ENCODE assay signal across 8 cellular contexts in the genomic region with DNA sequence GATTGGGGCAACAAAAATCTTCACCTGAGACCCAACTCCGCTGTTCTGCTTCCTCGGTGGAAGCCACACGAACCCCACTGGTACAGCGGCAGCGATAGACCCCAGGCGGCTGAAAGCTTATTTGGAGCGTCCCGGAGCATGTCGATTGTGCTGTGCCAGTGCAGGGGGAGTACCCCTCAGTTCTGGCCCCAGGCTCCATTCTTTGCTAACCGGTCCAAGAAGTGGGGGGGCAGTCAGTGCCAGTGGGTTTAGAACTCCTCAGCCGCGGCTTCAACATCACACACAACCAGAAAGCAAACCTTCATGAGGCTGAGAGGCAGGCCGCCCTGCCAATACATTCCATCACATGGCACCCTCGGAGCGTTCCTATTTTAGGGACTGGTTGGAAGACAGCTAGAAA. TPM values are rescaled to one million over a fixed set of nuclear protein-coding genes. Genes with fewer than 3 reads are reported as not detected.
DNase-seq lines count a peak whose midpoint lies in the region; ATAC-seq and TF ChIP-seq lines count a peak whose summit lies in the region.

No MANE protein-coding gene starts in this region.

- POLR2A ChIA-PET in naive thymus-derived CD4-positive, alpha-beta T cell (lab: Charles Lee), result interaction anchor here (0.5 to 5.8 kb wide), 7 partner anchors 10 to 114 kb away, joined by 3 to 82 read pairs (median 7); partner anchors contain the start of gene TSR1

- peaks cover 29 to 59% (median 31%) of the 10 kb centered on the region in 7 donors for H3K4me1 Mint-ChIP-seq in naive thymus-derived CD4-positive, alpha-beta T cell

- H3K27ac ChIP-seq in KOPT-K1 (ENCODE audit: low read depth, low read length, poor library complexity, severe bottlenecking) (peak overlapping the region; percentile 60), colonic mucosa (peak overlapping the region; percentile 100)
- peak overlapping the region; percentile 97 for H3K27ac ChIP-seq in naive thymus-derived CD4-positive, alpha-beta T cell (ENCODE audit: low read depth, low read length)

- H3K9me3 ChIP-seq in KOPT-K1 (ENCODE audit: insufficient read depth, low read length, poor library complexity, severe bottlenecking), result no peaks in the 10 kb centered on the region
- no peaks in the 10 kb centered on the region for H3K9me3 ChIP-seq in colonic mucosa
- no peaks in the 10 kb centered on the region for H3K9me3 ChIP-seq in naive thymus-derived CD4-positive, alpha-beta T cell (ENCODE audit: control insufficient read depth in 2 of 3, low read length in 3 of 3)

- peaks cover 0 to 10% (median 0%) of the 10 kb centered on the region in 11 donors for H3K9me3 Mint-ChIP-seq in naive thymus-derived CD4-positive, alpha-beta T cell

- H3K36me3 Mint-ChIP-seq in naive thymus-derived CD4-positive, alpha-beta T cell, result no peaks in the 10 kb centered on the region

- no peaks in the 10 kb centered on the region for H3K27me3 Mint-ChIP-seq in naive thymus-derived CD4-positive, alpha-beta T cell

- H3K4me3 Mint-ChIP-seq in naive thymus-derived CD4-positive, alpha-beta T cell, result peak overlapping the region; percentile 82 to 100 (median 87)

- H3K27me3 ChIP-seq in colonic mucosa, result no peaks in the 10 kb centered on the region
- no peaks in the 10 kb centered on the region for H3K27me3 ChIP-seq in naive thymus-derived CD4-positive, alpha-beta T cell (ENCODE audit: control insufficient read depth in 2 of 2, insufficient read depth in 2 of 2, low read length in 2 of 2)

- peak overlapping the region; percentile 55 to 100 (median 95) for H3K27ac Mint-ChIP-seq in naive thymus-derived CD4-positive, alpha-beta T cell

- CTCF ChIA-PET in naive thymus-derived CD4-positive, alpha-beta T cell (lab: Charles Lee), result interaction anchor here (0.6 to 3.1 kb wide), 3 partner anchors 13 to 1637 kb away, joined by 3 to 23 read pairs (median 11); no protein-coding TSS in a partner anchor

- peak overlapping the region; percentile 59 for H3K4me3 ChIP-seq in AG10803 (ENCODE audit: low read length)
- peak overlapping the region; percentile 95 for H3K4me3 ChIP-seq in colonic mucosa
- H3K4me3 ChIP-seq in naive thymus-derived CD4-positive, alpha-beta T cell (ENCODE audit: low read length), result peak overlapping the region; percentile 56

- peaks cover 37% of the 10 kb centered on the region for H3K4me1 ChIP-seq in colonic mucosa
- H3K4me1 ChIP-seq in naive thymus-derived CD4-positive, alpha-beta T cell (ENCODE audit: control insufficient read depth in 2 of 2, insufficient read depth in 2 of 2, low read length in 2 of 2), result peaks cover 6 to 22% of the 10 kb centered on the region in 2 donors

- intact Hi-C loops in colonic mucosa (cut with DNase I) (no loop called here), posterior vena cava (cut with DNase I) (no loop called here)
- intact Hi-C loops in naive thymus-derived CD4-positive, alpha-beta T cell (cut with micrococcal nuclease), result loop anchor here (1.0 to 5.0 kb wide), 5 partner anchors 20 to 568 kb away; partner anchors contain the start of genes CLUH (in 1 of the 2) and METTL16 (in 1 of the 2)

- no peaks in the 10 kb centered on the region for H3K36me3 ChIP-seq in KOPT-K1 (ENCODE audit: insufficient read depth, low read length)
- no peaks in the 10 kb centered on the region for H3K36me3 ChIP-seq in colonic mucosa
- peaks cover 0 to 14% (median 0%) of the 10 kb centered on the region in 3 experiments for H3K36me3 ChIP-seq in naive thymus-derived CD4-positive, alpha-beta T cell (ENCODE audit: control insufficient read depth in 2 of 3, insufficient read depth in 3 of 3, low read length in 3 of 3)

- DNase-seq in AG10803 (ENCODE audit: low read depth) (no peak), colonic mucosa (no peak), COLO829 (ENCODE audit: low spot score) (no peak), posterior vena cava (ENCODE audit: low spot score) (no peak)
- no peak for DNase-seq in naive thymus-derived CD4-positive, alpha-beta T cell

- TF ChIP-seq CTCF in AG10803 (conservative IDR thresholded peaks at IDR 0.05; ENCODE audit: low read length) (no peak), colonic mucosa (IDR thresholded peaks at IDR 0.05) (no peak)

- H3K9ac ChIP-seq in colonic mucosa (ENCODE audit: low read depth in 2 of 2, low read length in 2 of 2), result peak overlapping the region; percentile 67 to 68

- ATAC-seq in naive thymus-derived CD4-positive, alpha-beta T cell, result no peak
- ATAC-seq in GM18867 (IDR thresholded peaks at IDR 0.05; ENCODE audit: unreplicated experiment), result no peak
- no peak for ATAC-seq in GM18498 (IDR thresholded peaks at IDR 0.05; ENCODE audit: unreplicated experiment)

RNA-seq across cellular contexts. Expression of gene MNT, which starts 1.7 kb away (rescaled TPM):
- total RNA-seq in colonic mucosa, result 10 to 100 TPM; 20.7 to 29.3 TPM
- 100 to 1,000 TPM in 1 of 5 experiments, 10 to 100 TPM in 4; 31.4 to 106 (median 55.5) TPM for total RNA-seq in naive thymus-derived CD4-positive, alpha-beta T cell
- polyA plus RNA-seq in naive thymus-derived CD4-positive, alpha-beta T cell, result 1 to 10 TPM in 1 of 2 donors, under 1 TPM in 1; 0.65 to 1.0 TPM
- total RNA-seq in posterior vena cava, result 10 to 100 TPM; 26.0 to 27.2 TPM

Comparison
In these comparisons a context has a peak if more than half of its experiments do, and no peak if none do; other contexts are left out.
1. intact Hi-C loops: an anchor here in naive thymus-derived CD4-positive, alpha-beta T cell (1.0 to 5.0 kb wide); none called in colonic mucosa and posterior vena cava.